In the genomic region with DNA sequence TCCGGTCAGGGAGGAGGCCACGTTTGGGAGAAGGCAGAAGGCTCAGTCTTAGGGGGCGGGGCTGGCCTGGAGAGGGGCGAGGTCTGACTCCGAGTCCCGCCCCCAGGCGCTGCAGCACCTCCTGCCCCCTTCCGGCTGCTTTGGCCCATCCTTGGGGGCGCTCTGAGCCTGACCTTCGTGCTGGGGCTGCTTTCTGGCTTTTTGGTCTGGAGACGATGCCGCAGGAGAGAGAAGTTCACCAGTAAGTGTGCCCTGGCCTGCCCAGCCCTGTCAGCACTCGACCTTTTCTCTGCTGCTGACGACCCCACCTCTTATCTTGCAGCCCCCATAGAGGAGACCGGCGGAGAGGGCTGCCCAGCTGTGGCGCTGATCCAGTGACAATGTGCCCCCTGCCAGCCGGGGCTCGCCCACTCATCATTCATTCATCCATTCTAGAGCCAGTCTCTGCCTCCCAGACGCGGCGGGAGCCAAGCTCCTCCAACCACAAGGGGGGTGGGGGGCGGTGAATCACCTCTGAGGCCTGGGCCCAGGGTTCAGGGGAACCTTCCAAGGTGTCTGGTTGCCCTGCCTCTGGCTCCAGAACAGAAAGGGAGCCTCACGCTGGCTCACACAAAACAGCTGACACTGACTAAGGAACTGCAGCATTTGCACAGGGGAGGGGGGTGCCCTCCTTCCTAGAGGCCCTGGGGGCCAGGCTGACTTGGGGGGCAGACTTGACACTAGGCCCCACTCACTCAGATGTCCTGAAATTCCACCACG, we compare ENCODE assay signal across 1 cellular context.
TF ChIP-seq lines count a peak whose summit lies in the region.

No MANE protein-coding gene starts in this region.

TF ChIP-seq in WTC11, 78 proteins besides CTCF, POLR2A, EP300 and RAD21 (continued from another document and continues in another):
- TF ChIP-seq, protein P1, sequence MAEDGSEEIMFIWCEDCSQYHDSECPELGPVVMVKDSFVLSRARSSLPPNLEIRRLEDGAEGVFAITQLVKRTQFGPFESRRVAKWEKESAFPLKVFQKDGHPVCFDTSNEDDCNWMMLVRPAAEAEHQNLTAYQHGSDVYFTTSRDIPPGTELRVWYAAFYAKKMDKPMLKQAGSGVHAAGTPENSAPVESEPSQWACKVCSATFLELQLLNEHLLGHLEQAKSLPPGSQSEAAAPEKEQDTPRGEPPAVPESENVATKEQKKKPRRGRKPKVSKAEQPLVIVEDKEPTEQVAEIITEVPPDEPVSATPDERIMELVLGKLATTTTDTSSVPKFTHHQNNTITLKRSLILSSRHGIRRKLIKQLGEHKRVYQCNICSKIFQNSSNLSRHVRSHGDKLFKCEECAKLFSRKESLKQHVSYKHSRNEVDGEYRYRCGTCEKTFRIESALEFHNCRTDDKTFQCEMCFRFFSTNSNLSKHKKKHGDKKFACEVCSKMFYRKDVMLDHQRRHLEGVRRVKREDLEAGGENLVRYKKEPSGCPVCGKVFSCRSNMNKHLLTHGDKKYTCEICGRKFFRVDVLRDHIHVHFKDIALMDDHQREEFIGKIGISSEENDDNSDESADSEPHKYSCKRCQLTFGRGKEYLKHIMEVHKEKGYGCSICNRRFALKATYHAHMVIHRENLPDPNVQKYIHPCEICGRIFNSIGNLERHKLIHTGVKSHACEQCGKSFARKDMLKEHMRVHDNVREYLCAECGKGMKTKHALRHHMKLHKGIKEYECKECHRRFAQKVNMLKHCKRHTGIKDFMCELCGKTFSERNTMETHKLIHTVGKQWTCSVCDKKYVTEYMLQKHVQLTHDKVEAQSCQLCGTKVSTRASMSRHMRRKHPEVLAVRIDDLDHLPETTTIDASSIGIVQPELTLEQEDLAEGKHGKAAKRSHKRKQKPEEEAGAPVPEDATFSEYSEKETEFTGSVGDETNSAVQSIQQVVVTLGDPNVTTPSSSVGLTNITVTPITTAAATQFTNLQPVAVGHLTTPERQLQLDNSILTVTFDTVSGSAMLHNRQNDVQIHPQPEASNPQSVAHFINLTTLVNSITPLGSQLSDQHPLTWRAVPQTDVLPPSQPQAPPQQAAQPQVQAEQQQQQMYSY (CRISPR knock-in tag; IDR thresholded peaks at IDR 0.05): no peak; the same call in 1 of the 2 replicates
- TF ChIP-seq FOXP1 (CRISPR knock-in tag; IDR thresholded peaks at IDR 0.05; ENCODE audit: borderline replicate concordance) (no peak; the same call in 1 of the 2 replicates), ZNF219 (CRISPR knock-in tag; IDR thresholded peaks at IDR 0.05; ENCODE audit: borderline replicate concordance) (no peak), FOXK1 (CRISPR knock-in tag; IDR thresholded peaks at IDR 0.05) (no peak), RELA (CRISPR knock-in tag; IDR thresholded peaks at IDR 0.05; ENCODE audit: borderline replicate concordance) (no peak), HMGA2 (CRISPR knock-in tag; IDR thresholded peaks at IDR 0.05) (no peak), GRHL2 (CRISPR knock-in tag; IDR thresholded peaks at IDR 0.05; ENCODE audit: insufficient replicate concordance, severe bottlenecking) (no peak), SMAD4 (CRISPR knock-in tag; IDR thresholded peaks at IDR 0.05) (no peak), NFE2L1 (CRISPR knock-in tag; IDR thresholded peaks at IDR 0.05) (no peak), ATF1 (CRISPR knock-in tag; IDR thresholded peaks at IDR 0.05) (no peak), RORB (CRISPR knock-in tag; IDR thresholded peaks at IDR 0.05) (no peak), JUN (CRISPR knock-in tag; IDR thresholded peaks at IDR 0.05) (no peak), ELF4 (CRISPR knock-in tag; IDR thresholded peaks at IDR 0.05; ENCODE audit: low read depth) (no peak), MYBL2 (CRISPR knock-in tag; IDR thresholded peaks at IDR 0.05) (no peak), ZNF263 (CRISPR knock-in tag; IDR thresholded peaks at IDR 0.05; ENCODE audit: low read depth) (no peak), KAT7 (CRISPR knock-in tag; IDR thresholded peaks at IDR 0.05; ENCODE audit: borderline replicate concordance) (peak; percentile 52; the same call in 1 of the 2 replicates)
- TF ChIP-seq, protein P2, sequence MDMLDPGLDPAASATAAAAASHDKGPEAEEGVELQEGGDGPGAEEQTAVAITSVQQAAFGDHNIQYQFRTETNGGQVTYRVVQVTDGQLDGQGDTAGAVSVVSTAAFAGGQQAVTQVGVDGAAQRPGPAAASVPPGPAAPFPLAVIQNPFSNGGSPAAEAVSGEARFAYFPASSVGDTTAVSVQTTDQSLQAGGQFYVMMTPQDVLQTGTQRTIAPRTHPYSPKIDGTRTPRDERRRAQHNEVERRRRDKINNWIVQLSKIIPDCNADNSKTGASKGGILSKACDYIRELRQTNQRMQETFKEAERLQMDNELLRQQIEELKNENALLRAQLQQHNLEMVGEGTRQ (CRISPR knock-in tag; IDR thresholded peaks at IDR 0.05): no peak
- TF ChIP-seq, protein P3, sequence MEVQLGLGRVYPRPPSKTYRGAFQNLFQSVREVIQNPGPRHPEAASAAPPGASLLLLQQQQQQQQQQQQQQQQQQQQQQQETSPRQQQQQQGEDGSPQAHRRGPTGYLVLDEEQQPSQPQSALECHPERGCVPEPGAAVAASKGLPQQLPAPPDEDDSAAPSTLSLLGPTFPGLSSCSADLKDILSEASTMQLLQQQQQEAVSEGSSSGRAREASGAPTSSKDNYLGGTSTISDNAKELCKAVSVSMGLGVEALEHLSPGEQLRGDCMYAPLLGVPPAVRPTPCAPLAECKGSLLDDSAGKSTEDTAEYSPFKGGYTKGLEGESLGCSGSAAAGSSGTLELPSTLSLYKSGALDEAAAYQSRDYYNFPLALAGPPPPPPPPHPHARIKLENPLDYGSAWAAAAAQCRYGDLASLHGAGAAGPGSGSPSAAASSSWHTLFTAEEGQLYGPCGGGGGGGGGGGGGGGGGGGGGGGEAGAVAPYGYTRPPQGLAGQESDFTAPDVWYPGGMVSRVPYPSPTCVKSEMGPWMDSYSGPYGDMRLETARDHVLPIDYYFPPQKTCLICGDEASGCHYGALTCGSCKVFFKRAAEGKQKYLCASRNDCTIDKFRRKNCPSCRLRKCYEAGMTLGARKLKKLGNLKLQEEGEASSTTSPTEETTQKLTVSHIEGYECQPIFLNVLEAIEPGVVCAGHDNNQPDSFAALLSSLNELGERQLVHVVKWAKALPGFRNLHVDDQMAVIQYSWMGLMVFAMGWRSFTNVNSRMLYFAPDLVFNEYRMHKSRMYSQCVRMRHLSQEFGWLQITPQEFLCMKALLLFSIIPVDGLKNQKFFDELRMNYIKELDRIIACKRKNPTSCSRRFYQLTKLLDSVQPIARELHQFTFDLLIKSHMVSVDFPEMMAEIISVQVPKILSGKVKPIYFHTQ (CRISPR knock-in tag; IDR thresholded peaks at IDR 0.05): no peak
- TF ChIP-seq, protein P4, sequence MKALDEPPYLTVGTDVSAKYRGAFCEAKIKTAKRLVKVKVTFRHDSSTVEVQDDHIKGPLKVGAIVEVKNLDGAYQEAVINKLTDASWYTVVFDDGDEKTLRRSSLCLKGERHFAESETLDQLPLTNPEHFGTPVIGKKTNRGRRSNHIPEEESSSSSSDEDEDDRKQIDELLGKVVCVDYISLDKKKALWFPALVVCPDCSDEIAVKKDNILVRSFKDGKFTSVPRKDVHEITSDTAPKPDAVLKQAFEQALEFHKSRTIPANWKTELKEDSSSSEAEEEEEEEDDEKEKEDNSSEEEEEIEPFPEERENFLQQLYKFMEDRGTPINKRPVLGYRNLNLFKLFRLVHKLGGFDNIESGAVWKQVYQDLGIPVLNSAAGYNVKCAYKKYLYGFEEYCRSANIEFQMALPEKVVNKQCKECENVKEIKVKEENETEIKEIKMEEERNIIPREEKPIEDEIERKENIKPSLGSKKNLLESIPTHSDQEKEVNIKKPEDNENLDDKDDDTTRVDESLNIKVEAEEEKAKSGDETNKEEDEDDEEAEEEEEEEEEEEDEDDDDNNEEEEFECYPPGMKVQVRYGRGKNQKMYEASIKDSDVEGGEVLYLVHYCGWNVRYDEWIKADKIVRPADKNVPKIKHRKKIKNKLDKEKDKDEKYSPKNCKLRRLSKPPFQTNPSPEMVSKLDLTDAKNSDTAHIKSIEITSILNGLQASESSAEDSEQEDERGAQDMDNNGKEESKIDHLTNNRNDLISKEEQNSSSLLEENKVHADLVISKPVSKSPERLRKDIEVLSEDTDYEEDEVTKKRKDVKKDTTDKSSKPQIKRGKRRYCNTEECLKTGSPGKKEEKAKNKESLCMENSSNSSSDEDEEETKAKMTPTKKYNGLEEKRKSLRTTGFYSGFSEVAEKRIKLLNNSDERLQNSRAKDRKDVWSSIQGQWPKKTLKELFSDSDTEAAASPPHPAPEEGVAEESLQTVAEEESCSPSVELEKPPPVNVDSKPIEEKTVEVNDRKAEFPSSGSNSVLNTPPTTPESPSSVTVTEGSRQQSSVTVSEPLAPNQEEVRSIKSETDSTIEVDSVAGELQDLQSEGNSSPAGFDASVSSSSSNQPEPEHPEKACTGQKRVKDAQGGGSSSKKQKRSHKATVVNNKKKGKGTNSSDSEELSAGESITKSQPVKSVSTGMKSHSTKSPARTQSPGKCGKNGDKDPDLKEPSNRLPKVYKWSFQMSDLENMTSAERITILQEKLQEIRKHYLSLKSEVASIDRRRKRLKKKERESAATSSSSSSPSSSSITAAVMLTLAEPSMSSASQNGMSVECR (CRISPR knock-in tag; IDR thresholded peaks at IDR 0.05; ENCODE audit: borderline replicate concordance): no peak
- TF ChIP-seq, protein P5, sequence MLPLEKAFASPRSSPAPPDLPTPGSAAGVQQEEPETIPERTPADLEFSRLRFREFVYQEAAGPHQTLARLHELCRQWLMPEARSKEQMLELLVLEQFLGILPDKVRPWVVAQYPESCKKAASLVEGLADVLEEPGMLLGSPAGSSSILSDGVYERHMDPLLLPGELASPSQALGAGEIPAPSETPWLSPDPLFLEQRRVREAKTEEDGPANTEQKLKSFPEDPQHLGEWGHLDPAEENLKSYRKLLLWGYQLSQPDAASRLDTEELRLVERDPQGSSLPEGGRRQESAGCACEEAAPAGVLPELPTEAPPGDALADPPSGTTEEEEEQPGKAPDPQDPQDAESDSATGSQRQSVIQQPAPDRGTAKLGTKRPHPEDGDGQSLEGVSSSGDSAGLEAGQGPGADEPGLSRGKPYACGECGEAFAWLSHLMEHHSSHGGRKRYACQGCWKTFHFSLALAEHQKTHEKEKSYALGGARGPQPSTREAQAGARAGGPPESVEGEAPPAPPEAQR (CRISPR knock-in tag; IDR thresholded peaks at IDR 0.05): no peak
- TF ChIP-seq, protein P6, sequence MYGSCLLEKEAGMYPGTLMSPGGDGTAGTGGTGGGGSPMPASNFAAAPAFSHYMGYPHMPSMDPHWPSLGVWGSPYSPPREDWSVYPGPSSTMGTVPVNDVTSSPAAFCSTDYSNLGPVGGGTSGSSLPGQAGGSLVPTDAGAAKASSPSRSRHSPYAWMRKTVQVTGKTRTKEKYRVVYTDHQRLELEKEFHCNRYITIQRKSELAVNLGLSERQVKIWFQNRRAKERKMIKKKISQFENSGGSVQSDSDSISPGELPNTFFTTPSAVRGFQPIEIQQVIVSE (CRISPR knock-in tag; IDR thresholded peaks at IDR 0.05; ENCODE audit: borderline replicate concordance): no peak
- TF ChIP-seq, protein P7, sequence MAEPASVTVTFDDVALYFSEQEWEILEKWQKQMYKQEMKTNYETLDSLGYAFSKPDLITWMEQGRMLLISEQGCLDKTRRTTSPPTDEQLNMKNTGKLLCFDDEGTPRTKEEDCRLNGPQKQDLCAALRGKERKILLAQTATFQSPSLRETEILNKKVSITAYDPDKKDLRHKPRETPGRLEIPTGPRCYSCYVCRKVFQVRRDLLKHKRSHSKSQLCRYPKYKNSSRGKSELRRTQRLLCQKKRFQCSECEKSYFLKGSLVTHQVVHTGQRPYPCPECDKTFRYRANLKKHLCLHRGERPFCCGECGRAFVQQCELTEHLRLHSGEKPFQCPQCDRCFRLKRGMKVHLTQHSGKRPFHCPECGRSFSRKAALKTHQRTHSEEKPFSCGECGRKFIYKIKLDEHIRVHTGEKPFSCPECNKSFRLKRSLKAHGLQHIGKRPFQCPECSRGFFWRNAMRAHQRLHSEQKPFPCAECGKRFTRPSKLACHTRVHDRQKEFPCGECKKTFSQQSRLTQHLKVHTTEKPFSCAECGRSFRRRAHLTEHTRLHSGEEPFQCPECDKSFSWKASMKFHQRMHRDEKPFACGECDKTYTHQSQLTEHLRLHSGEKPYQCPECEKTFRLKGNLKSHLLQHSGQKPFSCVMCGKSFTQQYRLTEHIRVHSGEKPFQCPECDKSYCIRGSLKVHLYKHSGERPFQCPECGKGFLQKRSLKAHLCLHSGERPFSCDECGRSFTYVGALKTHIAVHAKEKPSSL (CRISPR knock-in tag; conservative IDR thresholded peaks at IDR 0.05): no peak
- TF ChIP-seq, protein P8, sequence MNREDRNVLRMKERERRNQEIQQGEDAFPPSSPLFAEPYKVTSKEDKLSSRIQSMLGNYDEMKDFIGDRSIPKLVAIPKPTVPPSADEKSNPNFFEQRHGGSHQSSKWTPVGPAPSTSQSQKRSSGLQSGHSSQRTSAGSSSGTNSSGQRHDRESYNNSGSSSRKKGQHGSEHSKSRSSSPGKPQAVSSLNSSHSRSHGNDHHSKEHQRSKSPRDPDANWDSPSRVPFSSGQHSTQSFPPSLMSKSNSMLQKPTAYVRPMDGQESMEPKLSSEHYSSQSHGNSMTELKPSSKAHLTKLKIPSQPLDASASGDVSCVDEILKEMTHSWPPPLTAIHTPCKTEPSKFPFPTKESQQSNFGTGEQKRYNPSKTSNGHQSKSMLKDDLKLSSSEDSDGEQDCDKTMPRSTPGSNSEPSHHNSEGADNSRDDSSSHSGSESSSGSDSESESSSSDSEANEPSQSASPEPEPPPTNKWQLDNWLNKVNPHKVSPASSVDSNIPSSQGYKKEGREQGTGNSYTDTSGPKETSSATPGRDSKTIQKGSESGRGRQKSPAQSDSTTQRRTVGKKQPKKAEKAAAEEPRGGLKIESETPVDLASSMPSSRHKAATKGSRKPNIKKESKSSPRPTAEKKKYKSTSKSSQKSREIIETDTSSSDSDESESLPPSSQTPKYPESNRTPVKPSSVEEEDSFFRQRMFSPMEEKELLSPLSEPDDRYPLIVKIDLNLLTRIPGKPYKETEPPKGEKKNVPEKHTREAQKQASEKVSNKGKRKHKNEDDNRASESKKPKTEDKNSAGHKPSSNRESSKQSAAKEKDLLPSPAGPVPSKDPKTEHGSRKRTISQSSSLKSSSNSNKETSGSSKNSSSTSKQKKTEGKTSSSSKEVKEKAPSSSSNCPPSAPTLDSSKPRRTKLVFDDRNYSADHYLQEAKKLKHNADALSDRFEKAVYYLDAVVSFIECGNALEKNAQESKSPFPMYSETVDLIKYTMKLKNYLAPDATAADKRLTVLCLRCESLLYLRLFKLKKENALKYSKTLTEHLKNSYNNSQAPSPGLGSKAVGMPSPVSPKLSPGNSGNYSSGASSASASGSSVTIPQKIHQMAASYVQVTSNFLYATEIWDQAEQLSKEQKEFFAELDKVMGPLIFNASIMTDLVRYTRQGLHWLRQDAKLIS (CRISPR knock-in tag; IDR thresholded peaks at IDR 0.05; ENCODE audit: borderline replicate concordance): no peak; the same call in 1 of the 2 replicates
- TF ChIP-seq, protein P9, sequence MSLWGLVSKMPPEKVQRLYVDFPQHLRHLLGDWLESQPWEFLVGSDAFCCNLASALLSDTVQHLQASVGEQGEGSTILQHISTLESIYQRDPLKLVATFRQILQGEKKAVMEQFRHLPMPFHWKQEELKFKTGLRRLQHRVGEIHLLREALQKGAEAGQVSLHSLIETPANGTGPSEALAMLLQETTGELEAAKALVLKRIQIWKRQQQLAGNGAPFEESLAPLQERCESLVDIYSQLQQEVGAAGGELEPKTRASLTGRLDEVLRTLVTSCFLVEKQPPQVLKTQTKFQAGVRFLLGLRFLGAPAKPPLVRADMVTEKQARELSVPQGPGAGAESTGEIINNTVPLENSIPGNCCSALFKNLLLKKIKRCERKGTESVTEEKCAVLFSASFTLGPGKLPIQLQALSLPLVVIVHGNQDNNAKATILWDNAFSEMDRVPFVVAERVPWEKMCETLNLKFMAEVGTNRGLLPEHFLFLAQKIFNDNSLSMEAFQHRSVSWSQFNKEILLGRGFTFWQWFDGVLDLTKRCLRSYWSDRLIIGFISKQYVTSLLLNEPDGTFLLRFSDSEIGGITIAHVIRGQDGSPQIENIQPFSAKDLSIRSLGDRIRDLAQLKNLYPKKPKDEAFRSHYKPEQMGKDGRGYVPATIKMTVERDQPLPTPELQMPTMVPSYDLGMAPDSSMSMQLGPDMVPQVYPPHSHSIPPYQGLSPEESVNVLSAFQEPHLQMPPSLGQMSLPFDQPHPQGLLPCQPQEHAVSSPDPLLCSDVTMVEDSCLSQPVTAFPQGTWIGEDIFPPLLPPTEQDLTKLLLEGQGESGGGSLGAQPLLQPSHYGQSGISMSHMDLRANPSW (CRISPR knock-in tag; conservative IDR thresholded peaks at IDR 0.05; ENCODE audit: low read depth): no peak
